Comparison of ENCODE assay signal across 20 cellular contexts in genomic region chr7:46033592-46033991, GRCh38.
DNase-seq lines count a peak whose midpoint lies in the region; ATAC-seq, FAIRE-seq and TF ChIP-seq lines count a peak whose summit lies in the region.
"Had no signal": no experiment of that assay in that cellular context is flagged by ENCODE, and none has a peak within 500 bp of the region (broad histone marks: within the 10 kb centered on the region; RNA-seq: fewer than 3 reads in every experiment).

No MANE protein-coding gene starts in this region.

- H3K79me2 ChIP-seq in GM23248 (ENCODE audit: insufficient read depth) (no peaks in the 10 kb centered on the region), astrocyte (ENCODE audit: insufficient read depth, low read length) (no peaks in the 10 kb centered on the region)

- H3K27ac ChIP-seq in A549 = peak overlapping the region; percentile 54 to 55
- H3K27ac ChIP-seq in GM23248 = peak overlapping the region; percentile 92
- no peak overlapping the region for H3K27ac ChIP-seq in astrocyte (ENCODE audit: low read depth, low read length)
- no peak overlapping the region for H3K27ac ChIP-seq in mesenchymal stem cell (ENCODE audit: low read length, poor library complexity, severe bottlenecking)
- no peak overlapping the region for H3K27ac ChIP-seq in esophagus muscularis mucosa (replicated peaks in 1 of 4)
- H3K27ac ChIP-seq in caudate nucleus (ENCODE audit: low read depth, low read length) = no peak overlapping the region
- H3K27ac ChIP-seq: Peyer's patch had no signal

- H3K4me3 Mint-ChIP-seq in astrocyte (ENCODE audit: unreplicated experiment) = peak overlapping the region; percentile 50
- H3K4me3 Mint-ChIP-seq in stimulated activated effector memory CD8-positive, alpha-beta T cell treated with anti-CD3 and anti-CD28 coated beads, Interleukin-12 subunit alpha, Interleukin-12 subunit beta, amount 100 ng/mL, for 72 hours = no peak overlapping the region
- H3K4me3 Mint-ChIP-seq: CD4-positive, CD25-positive, alpha-beta regulatory T cell; IgD-negative memory B cell had no signal

- H3K4me2 ChIP-seq in A549 = no peak overlapping the region; the same call in 2 of the 3 replicates
- peak overlapping the region; percentile 23 for H3K4me2 ChIP-seq in GM23248 (ENCODE audit: unreplicated experiment)
- H3K4me2 ChIP-seq in astrocyte (ENCODE audit: low read length) = no peak overlapping the region
- H3K4me2 ChIP-seq in mesenchymal stem cell (ENCODE audit: low read length, poor library complexity, severe bottlenecking) = no peak overlapping the region

- peak overlapping the region; percentile 25 for H4K91ac ChIP-seq in mesenchymal stem cell (ENCODE audit: low read length)

- H2BK15ac ChIP-seq in mesenchymal stem cell (ENCODE audit: low read depth, poor library complexity, severe bottlenecking) = no peak overlapping the region

- H3K27me3 Mint-ChIP-seq in astrocyte (ENCODE audit: low read depth, unreplicated experiment) = no peaks in the 10 kb centered on the region
- H3K27me3 Mint-ChIP-seq: CD4-positive, CD25-positive, alpha-beta regulatory T cell; IgD-negative memory B cell had no signal

- H3K14ac ChIP-seq in mesenchymal stem cell (ENCODE audit: low read length in 2 of 2) = no peak overlapping the region

- no peak; a peak in 1 of 6 replicates for ATAC-seq in A549
- ATAC-seq in stimulated activated effector memory CD8-positive, alpha-beta T cell treated with anti-CD3 and anti-CD28 coated beads, Interleukin-12 subunit alpha, Interleukin-12 subunit beta, amount 100 ng/mL, for 72 hours = no peak
- ATAC-seq: GM12878 had no signal

- no peaks in the 10 kb centered on the region for H3K9me2 ChIP-seq in GM23248 (ENCODE audit: insufficient read depth)

- intact Hi-C loops in esophagus muscularis mucosa (cut with DNase I) = no loop called here

- TF ChIP-seq EP300 in A549 (IDR thresholded peaks at IDR 0.05) (no peak), esophagus muscularis mucosa (IDR thresholded peaks at IDR 0.05) (no peak)

- no peak overlapping the region for H2BK5ac ChIP-seq in mesenchymal stem cell (ENCODE audit: low read depth, low read length, poor library complexity, severe bottlenecking)

- H3K27me3 ChIP-seq in GM23248 (replicated peaks; ENCODE audit: insufficient read depth) = no peaks in the 10 kb centered on the region
- no peaks in the 10 kb centered on the region for H3K27me3 ChIP-seq in astrocyte (ENCODE audit: insufficient read depth, low read length)
- H3K27me3 ChIP-seq in mesenchymal stem cell (ENCODE audit: control insufficient read depth in 1 of 2, insufficient read depth in 1 of 2, low read length in 2 of 2) = peaks cover 0 to 4% of the 10 kb centered on the region in 2 experiments
- H3K27me3 ChIP-seq in esophagus muscularis mucosa = no peaks in the 10 kb centered on the region
- H3K27me3 ChIP-seq: Peyer's patch had no signal

- DNase-seq in A549 (ENCODE audit: low read depth in 1 of 2, low spot score in 1 of 2) (no peak), GM23248 (peak; percentile 21), astrocyte (ENCODE audit: low read depth) (no peak), mesenchymal stem cell (no peak), esophagus muscularis mucosa (ENCODE audit: extremely low spot score) (no peak), caudate nucleus (lab: John Stamatoyannopoulos, UW) (no peak), HCEC 1CT (no peak)
- no peak for DNase-seq in stimulated activated effector memory CD8-positive, alpha-beta T cell treated with anti-CD3 and anti-CD28 coated beads, Interleukin-12 subunit alpha, Interleukin-12 subunit beta, amount 100 ng/mL, for 72 hours (ENCODE audit: low spot score in 2 of 2)
- DNase-seq: CD4-positive, CD25-positive, alpha-beta regulatory T cell; DMS79 treated with DMSO at 0.1 percent for 48 hours; GOT3; NCI-H1105; NCI-H146; NCI-H2029; NCI-H510A treated with DMSO at 0.1 percent for 48 hours; NCI-H748 treated with DMSO at 0.1 percent for 48 hours; NK-92 treated with Interleukin-12 subunit alpha and Interleukin-12 subunit beta, amount 100 ng/mL, for 24 hours; Peyer's patch had no signal

- H3K18ac ChIP-seq in mesenchymal stem cell (ENCODE audit: low read depth in 1 of 2, low read length in 2 of 2) = no peak overlapping the region

- peaks cover 17% of the 10 kb centered on the region for H3K9me3 Mint-ChIP-seq in astrocyte (ENCODE audit: unreplicated experiment)
- no peaks in the 10 kb centered on the region for H3K9me3 Mint-ChIP-seq in stimulated activated effector memory CD8-positive, alpha-beta T cell treated with anti-CD3 and anti-CD28 coated beads, Interleukin-12 subunit alpha, Interleukin-12 subunit beta, amount 100 ng/mL, for 72 hours
- H3K9me3 Mint-ChIP-seq: CD4-positive, CD25-positive, alpha-beta regulatory T cell; IgD-negative memory B cell had no signal

- no peak overlapping the region for H3K4ac ChIP-seq in mesenchymal stem cell (ENCODE audit: low read depth in 1 of 2, low read length in 2 of 2)

- WGBS in A549 (ENCODE audit: missing lambda C conversion rate) = 96% methylated on average over 6 of the region's 6 CpGs
- WGBS in GM23248 (ENCODE audit: low coverage in 1 of 2, low lambda C conversion rate in 2 of 2, missing lambda C conversion rate in 2 of 2), 2 experiments = 96 to 100% methylated on average over 6 of the region's 6 CpGs
- over 99% methylated on average over 6 of the region's 6 CpGs for WGBS in mesenchymal stem cell
- WGBS in esophagus muscularis mucosa = 96% methylated on average over 6 of the region's 6 CpGs

- POLR2A ChIA-PET in A549 (lab: Yijun Ruan, JAX) = no interaction called here

- no peak for TF ChIP-seq POLR2A in A549 (IDR thresholded peaks at IDR 0.05; ENCODE audit: low read length)
- no peak for TF ChIP-seq POLR2A in esophagus muscularis mucosa (IDR thresholded peaks at IDR 0.05; ENCODE audit: low read depth)

- no peak for TF ChIP-seq CTCF in A549 (IDR thresholded peaks at IDR 0.05)
- TF ChIP-seq CTCF in astrocyte (IDR thresholded peaks at IDR 0.05; ENCODE audit: insufficient read depth, low read depth, low read length) = no peak
- TF ChIP-seq CTCF in esophagus muscularis mucosa (IDR thresholded peaks at IDR 0.05) = no peak

- H3K4me3 ChIP-seq in A549 = no peak overlapping the region
- no peak overlapping the region for H3K4me3 ChIP-seq in GM23248
- no peak overlapping the region for H3K4me3 ChIP-seq in astrocyte (ENCODE audit: insufficient read depth, low read depth, low read length)
- H3K4me3 ChIP-seq in mesenchymal stem cell (ENCODE audit: insufficient read depth in 1 of 2, low read depth in 1 of 2, low read length in 2 of 2) = no peak overlapping the region
- H3K4me3 ChIP-seq in esophagus muscularis mucosa = no peak overlapping the region
- H3K4me3 ChIP-seq: GM12878, Peyer's patch had no signal

- H3K4me1 ChIP-seq in A549 (peaks cover 20% of the 10 kb centered on the region), GM23248 (ENCODE audit: insufficient read depth) (peaks cover 26% of the 10 kb centered on the region), astrocyte (ENCODE audit: insufficient read depth, low read length) (no peaks in the 10 kb centered on the region), mesenchymal stem cell (ENCODE audit: control insufficient read depth, insufficient read depth, low read depth, low read length) (peaks cover 1% of the 10 kb centered on the region), esophagus muscularis mucosa (no peaks in the 10 kb centered on the region)
- H3K4me1 ChIP-seq: Peyer's patch had no signal

- H2BK120ac ChIP-seq in mesenchymal stem cell (ENCODE audit: low read depth, low read length) = no peak overlapping the region

- FAIRE-seq in A549 (lab: Jason Lieb, UNC) (no peak), astrocyte (lab: Jason Lieb, UNC) (no peak)
- FAIRE-seq: GM12878 had no signal

- H2AFZ ChIP-seq in GM23248 = no peak overlapping the region
- no peak overlapping the region for H2AFZ ChIP-seq in astrocyte (ENCODE audit: low read depth, low read length)
- H2AFZ ChIP-seq in mesenchymal stem cell (ENCODE audit: low read depth, low read length) = no peak overlapping the region

- H3K79me1 ChIP-seq in mesenchymal stem cell (replicated peaks; ENCODE audit: low read length, poor library complexity, severe bottlenecking) = no peaks in the 10 kb centered on the region

- CTCF ChIA-PET in A549 (lab: Yijun Ruan, JAX) = interaction anchor here (2.9 kb wide), 1 partner anchor 111 kb away, joined by 10 read pairs; the partner anchor contains the start of gene IGFBP3

- H3K9ac ChIP-seq in GM23248 (peak overlapping the region; percentile 61), astrocyte (ENCODE audit: low read length) (no peak overlapping the region), mesenchymal stem cell (ENCODE audit: low read length) (no peak overlapping the region)

- peaks cover 31% of the 10 kb centered on the region for H3K4me1 Mint-ChIP-seq in astrocyte (ENCODE audit: low read depth, unreplicated experiment)
- H3K4me1 Mint-ChIP-seq in stimulated activated effector memory CD8-positive, alpha-beta T cell treated with anti-CD3 and anti-CD28 coated beads, Interleukin-12 subunit alpha, Interleukin-12 subunit beta, amount 100 ng/mL, for 72 hours = no peaks in the 10 kb centered on the region
- H3K4me1 Mint-ChIP-seq: CD4-positive, CD25-positive, alpha-beta regulatory T cell had no signal

- H3K36me3 ChIP-seq in GM23248 (ENCODE audit: low read depth) (no peaks in the 10 kb centered on the region), astrocyte (ENCODE audit: insufficient read depth, low read length) (no peaks in the 10 kb centered on the region), mesenchymal stem cell (ENCODE audit: control insufficient read depth in 1 of 2, insufficient read depth in 2 of 2, low read depth in 1 of 2, low read length in 2 of 2) (no peaks in the 10 kb centered on the region), esophagus muscularis mucosa (no peaks in the 10 kb centered on the region)
- H3K36me3 ChIP-seq: Peyer's patch had no signal

- peak overlapping the region; percentile 36 for H4K8ac ChIP-seq in mesenchymal stem cell (ENCODE audit: low read length)

- peaks cover 40% of the 10 kb centered on the region for H3F3A ChIP-seq in GM23248 (ENCODE audit: insufficient read depth)

- peaks cover under 1% of the 10 kb centered on the region for H3K36me3 Mint-ChIP-seq in astrocyte (ENCODE audit: low read depth, unreplicated experiment)
- H3K36me3 Mint-ChIP-seq in stimulated activated effector memory CD8-positive, alpha-beta T cell treated with anti-CD3 and anti-CD28 coated beads, Interleukin-12 subunit alpha, Interleukin-12 subunit beta, amount 100 ng/mL, for 72 hours = no peaks in the 10 kb centered on the region
- H3K36me3 Mint-ChIP-seq: CD4-positive, CD25-positive, alpha-beta regulatory T cell had no signal

- in situ Hi-C loops in GM23248 (cut with MboI) = no loop called here

- H3K27ac Mint-ChIP-seq in astrocyte (ENCODE audit: unreplicated experiment) = no peak overlapping the region
- H3K27ac Mint-ChIP-seq in stimulated activated effector memory CD8-positive, alpha-beta T cell treated with anti-CD3 and anti-CD28 coated beads, Interleukin-12 subunit alpha, Interleukin-12 subunit beta, amount 100 ng/mL, for 72 hours = no peak overlapping the region
- H3K27ac Mint-ChIP-seq: CD4-positive, CD25-positive, alpha-beta regulatory T cell; IgD-negative memory B cell had no signal

- H4K20me1 ChIP-seq in GM23248 (ENCODE audit: insufficient read depth) (no peaks in the 10 kb centered on the region), astrocyte (ENCODE audit: insufficient read depth, low read length) (no peaks in the 10 kb centered on the region)

- TF ChIP-seq RAD21 in A549 (conservative IDR thresholded peaks at IDR 0.05 in 1 of 2, IDR thresholded peaks at IDR 0.05 in 1 of 2) = no peak

- H3K9me3 ChIP-seq in A549 (no peaks in the 10 kb centered on the region), GM23248 (ENCODE audit: low read depth) (no peaks in the 10 kb centered on the region), astrocyte (ENCODE audit: insufficient read depth, low read depth, low read length) (no peaks in the 10 kb centered on the region), mesenchymal stem cell (ENCODE audit: control insufficient read depth, low read length) (no peaks in the 10 kb centered on the region), esophagus muscularis mucosa (no peaks in the 10 kb centered on the region)
- H3K9me3 ChIP-seq: Peyer's patch had no signal

- H2AK5ac ChIP-seq in mesenchymal stem cell (ENCODE audit: low read length, severe bottlenecking) = no peak overlapping the region

- H3K23ac ChIP-seq in mesenchymal stem cell (ENCODE audit: low read length in 2 of 2) = no peak overlapping the region

- no peak overlapping the region for H2BK12ac ChIP-seq in mesenchymal stem cell (ENCODE audit: low read length in 2 of 2)

Comparison
In these comparisons a context has a peak if more than half of its experiments do, and no peak if none do; other contexts are left out.
1. H3K27ac ChIP-seq: peak in A549 (2 of 2) and GM23248 (single experiment); none in astrocyte (single experiment), mesenchymal stem cell (single experiment), esophagus muscularis mucosa (0 of 4) and caudate nucleus (single experiment).